1 cellular context compared by ENCODE assay signal in the genomic region with DNA sequence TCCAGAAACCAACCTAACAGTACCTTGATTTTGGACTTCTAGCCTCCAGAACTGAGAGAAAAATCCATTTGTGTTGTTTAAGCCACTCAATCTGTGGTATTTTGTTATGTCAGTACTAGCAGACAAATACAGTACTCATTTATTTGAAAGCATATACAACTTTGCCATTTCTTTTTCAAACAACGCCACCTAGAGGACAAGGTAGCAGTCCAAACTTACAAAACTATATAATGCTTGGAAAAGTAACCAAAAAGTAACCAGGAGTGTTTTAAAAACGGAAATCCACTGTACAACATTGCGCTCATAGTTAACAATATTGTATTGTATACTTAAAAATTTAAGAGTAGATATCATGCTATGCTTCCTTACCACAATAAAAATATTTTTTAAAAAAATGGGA.
TF ChIP-seq lines count a peak whose summit lies in the region.

No MANE protein-coding gene starts in this region.

TF ChIP-seq in HepG2, 621 proteins besides CTCF, POLR2A, EP300 and RAD21:
- TF ChIP-seq NFRKB (IDR thresholded peaks at IDR 0.05) (no peak), PRMT3 (CRISPR knock-in tag; IDR thresholded peaks at IDR 0.05; ENCODE audit: borderline replicate concordance, low read depth) (no peak), ZNF724P (CRISPR knock-in tag; IDR thresholded peaks at IDR 0.05; ENCODE audit: borderline replicate concordance) (no peak), ZNF317 (CRISPR knock-in tag; IDR thresholded peaks at IDR 0.05) (no peak)
- TF ChIP-seq, protein P1, sequence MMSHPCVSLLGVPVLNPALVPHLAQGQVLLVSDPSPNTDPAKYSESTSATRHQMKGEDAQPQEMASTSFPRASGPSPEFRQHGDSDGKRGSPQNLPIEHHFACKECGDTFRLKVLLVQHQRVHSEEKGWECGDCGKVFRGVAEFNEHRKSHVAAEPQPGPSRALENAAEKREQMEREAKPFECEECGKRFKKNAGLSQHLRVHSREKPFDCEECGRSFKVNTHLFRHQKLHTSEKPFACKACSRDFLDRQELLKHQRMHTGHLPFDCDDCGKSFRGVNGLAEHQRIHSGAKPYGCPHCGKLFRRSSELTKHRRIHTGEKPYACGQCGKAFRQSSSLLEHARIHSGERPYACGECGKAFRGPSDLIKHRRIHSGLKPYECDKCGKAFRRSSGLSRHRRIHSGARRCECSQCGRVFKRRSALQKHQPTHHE (CRISPR knock-in tag; IDR thresholded peaks at IDR 0.05; ENCODE audit: borderline replicate concordance) = no peak
